Comparison of ENCODE assay signal across 10 cellular contexts in the genomic region with DNA sequence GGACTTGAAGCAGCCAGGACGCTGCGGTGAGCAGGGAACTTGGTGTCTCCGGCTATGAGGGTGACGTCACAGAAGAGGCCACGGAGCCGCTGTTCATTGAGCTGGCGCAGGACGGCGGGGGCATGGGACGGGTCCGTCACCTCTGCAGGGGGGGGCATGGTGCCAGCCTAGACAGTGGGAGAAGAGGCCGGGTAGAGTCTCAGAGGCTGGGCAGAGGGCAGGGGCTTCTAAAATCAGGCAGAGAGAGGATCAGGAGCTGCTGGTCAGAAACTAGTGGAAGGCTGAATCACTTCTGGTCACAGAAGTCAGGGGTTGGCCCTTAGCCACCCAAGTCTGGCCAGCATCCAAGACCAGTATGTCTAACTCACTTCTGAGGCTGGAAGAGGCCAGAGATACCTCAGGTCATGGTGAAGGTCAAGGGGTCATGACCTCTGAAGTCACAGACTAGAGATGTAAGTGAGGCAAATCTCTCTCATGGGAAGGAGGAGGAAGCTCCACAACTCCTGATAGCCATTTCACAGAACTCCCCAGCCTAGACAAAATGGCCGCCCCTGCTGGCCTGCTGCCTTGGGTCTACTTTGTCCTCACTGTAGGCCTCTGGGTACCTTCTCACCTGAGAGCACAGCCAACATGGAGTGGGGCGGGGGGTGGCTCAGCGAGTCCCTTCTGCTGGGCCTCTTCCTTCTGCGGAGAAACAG. TPM values are rescaled to one million over a fixed set of nuclear protein-coding genes. Genes with fewer than 3 reads are reported as not detected.
DNase-seq lines count a peak whose midpoint lies in the region; ATAC-seq and TF ChIP-seq lines count a peak whose summit lies in the region.
"Had no signal": no experiment of that assay in that cellular context is flagged by ENCODE, and none has a peak within 500 bp of the region (broad histone marks: within the 10 kb centered on the region; RNA-seq: fewer than 3 reads in every experiment).

No MANE protein-coding gene starts in this region.

- WGBS in spleen, 5 donors: 67 to 74% (median 72%) methylated on average over 15 to 16 of the region's 16 CpGs

- H3K27ac Mint-ChIP-seq in activated naive CD8-positive, alpha-beta T cell treated with anti-CD3 and anti-CD28 coated beads for 36 hours: peak overlapping the region; percentile 74
- no peak overlapping the region for H3K27ac Mint-ChIP-seq in Calu3 (ENCODE audit: unreplicated experiment)

- intact Hi-C loops in left ventricle myocardium inferior (cut with micrococcal nuclease) (no loop called here), spleen (cut with DNase I; ENCODE audit: low total_unique reads) (no loop called here), Calu3 (cut with micrococcal nuclease; ENCODE audit: unreplicated experiment) (no loop called here)

- no peak for TF ChIP-seq POLR2A in spleen (IDR thresholded peaks at IDR 0.05)

- CTCF ChIA-PET in Calu3 (lab: Charles Lee): no interaction called here

- H3K4me3 Mint-ChIP-seq in activated naive CD8-positive, alpha-beta T cell treated with anti-CD3 and anti-CD28 coated beads for 36 hours: no peak overlapping the region
- H3K4me3 Mint-ChIP-seq in Calu3 (ENCODE audit: low read depth, unreplicated experiment): no peak overlapping the region
- H3K4me3 Mint-ChIP-seq: natural killer cell treated with Interleukin-12 subunit alpha and Interleukin-12 subunit beta and Interleukin-15 and Interleukin-18, amount 100 ng/mL, for 72 hours had no signal

- H3K36me3 Mint-ChIP-seq in activated naive CD8-positive, alpha-beta T cell treated with anti-CD3 and anti-CD28 coated beads for 36 hours: peaks cover 5% of the 10 kb centered on the region
- H3K36me3 Mint-ChIP-seq in Calu3 (ENCODE audit: insufficient read depth, unreplicated experiment): peaks cover 15% of the 10 kb centered on the region
- H3K36me3 Mint-ChIP-seq: natural killer cell treated with Interleukin-12 subunit alpha and Interleukin-12 subunit beta and Interleukin-15 and Interleukin-18, amount 100 ng/mL, for 72 hours had no signal

- ATAC-seq in GM18867 (IDR thresholded peaks at IDR 0.05; ENCODE audit: unreplicated experiment): no peak
- ATAC-seq in HG03025 (IDR thresholded peaks at IDR 0.05; ENCODE audit: low FRiP score, unreplicated experiment): no peak

- DNase-seq in HK-2 (ENCODE audit: unreplicated experiment): peak; percentile 44
- DNase-seq in activated naive CD8-positive, alpha-beta T cell treated with anti-CD3 and anti-CD28 coated beads for 36 hours: no peak
- DNase-seq in left ventricle myocardium inferior: peak; percentile 82
- DNase-seq in spleen: peak; percentile 75
- DNase-seq in Calu3: no peak
- DNase-seq in DMS153 (lab: John Stamatoyannopoulos, UW): no peak
- DNase-seq: NCI-H1930 had no signal

- BruUV-seq in Calu3 (replicated peaks; lab: Mats Ljungman, UMichigan): no TSS peak

- peak overlapping the region; percentile 85 for H3K27ac ChIP-seq in left ventricle myocardium inferior (replicated peaks)
- peak overlapping the region; percentile 35 to 80 (median 68) for H3K27ac ChIP-seq in spleen

- H3K4me1 ChIP-seq in left ventricle myocardium inferior (peaks cover 65% of the 10 kb centered on the region), spleen (peaks cover 12 to 66% (median 43%) of the 10 kb centered on the region in 6 donors)

- TF ChIP-seq CTCF in left ventricle myocardium inferior (IDR thresholded peaks at IDR 0.05; ENCODE audit: borderline replicate concordance): no peak
- TF ChIP-seq CTCF in spleen (IDR thresholded peaks at IDR 0.05 in 8 of 11, conservative IDR thresholded peaks at IDR 0.05 in 3 of 11): no peak
- TF ChIP-seq CTCF in Calu3 (IDR thresholded peaks at IDR 0.05; ENCODE audit: unreplicated experiment): no peak

- H3K9me3 Mint-ChIP-seq in activated naive CD8-positive, alpha-beta T cell treated with anti-CD3 and anti-CD28 coated beads for 36 hours: no peaks in the 10 kb centered on the region
- H3K9me3 Mint-ChIP-seq in Calu3 (ENCODE audit: low read depth, unreplicated experiment): no peaks in the 10 kb centered on the region
- H3K9me3 Mint-ChIP-seq: natural killer cell treated with Interleukin-12 subunit alpha and Interleukin-12 subunit beta and Interleukin-15 and Interleukin-18, amount 100 ng/mL, for 72 hours had no signal

- H3K36me3 ChIP-seq in left ventricle myocardium inferior (peaks cover 43% of the 10 kb centered on the region), spleen (peaks cover 0 to 69% (median 37%) of the 10 kb centered on the region in 6 donors)

- H3K4me1 Mint-ChIP-seq in activated naive CD8-positive, alpha-beta T cell treated with anti-CD3 and anti-CD28 coated beads for 36 hours: peaks cover 24% of the 10 kb centered on the region
- no peaks in the 10 kb centered on the region for H3K4me1 Mint-ChIP-seq in Calu3 (ENCODE audit: low read depth, unreplicated experiment)

- H3K27me3 Mint-ChIP-seq in activated naive CD8-positive, alpha-beta T cell treated with anti-CD3 and anti-CD28 coated beads for 36 hours: no peaks in the 10 kb centered on the region
- H3K27me3 Mint-ChIP-seq in Calu3 (ENCODE audit: unreplicated experiment): no peaks in the 10 kb centered on the region
- H3K27me3 Mint-ChIP-seq: natural killer cell treated with Interleukin-12 subunit alpha and Interleukin-12 subunit beta and Interleukin-15 and Interleukin-18, amount 100 ng/mL, for 72 hours had no signal

- H3K27me3 ChIP-seq in left ventricle myocardium inferior (ENCODE audit: low read depth) (no peaks in the 10 kb centered on the region), spleen (replicated peaks in 1 of 7) (no peaks in the 10 kb centered on the region)

- no peak overlapping the region for H3K4me3 ChIP-seq in left ventricle myocardium inferior
- H3K4me3 ChIP-seq in spleen: no peak overlapping the region

- no peaks in the 10 kb centered on the region for H3K9me3 ChIP-seq in left ventricle myocardium inferior (replicated peaks)
- no peaks in the 10 kb centered on the region for H3K9me3 ChIP-seq in spleen

RNA-seq across cellular contexts. Expression of gene ZBTB4, which starts 12.6 kb away (rescaled TPM):
- total RNA-seq in activated naive CD8-positive, alpha-beta T cell treated with anti-CD3 and anti-CD28 coated beads for 36 hours: 10 to 100 TPM; 16.7 TPM
- 63.4 TPM for total RNA-seq in left ventricle myocardium inferior
- total RNA-seq in spleen: 10 to 100 TPM; 38.7 to 68.8 (median 46.5) TPM
- polyA plus RNA-seq in spleen: 10 to 100 TPM; 10.5 to 23.7 (median 12.3) TPM
- total RNA-seq in Calu3 (2022): 27.2 and 28.1 TPM in 2 replicates

RNA-seq across cellular contexts. Expression of gene SLC35G6, which starts 14.5 kb away (rescaled TPM):
- not detected for total RNA-seq in activated naive CD8-positive, alpha-beta T cell treated with anti-CD3 and anti-CD28 coated beads for 36 hours
- not detected for total RNA-seq in left ventricle myocardium inferior
- not detected for total RNA-seq in spleen
- polyA plus RNA-seq in spleen: under 1 TPM in 1 of 3 donors, not detected in 2; 0.13 TPM
- not detected in 2 replicates for total RNA-seq in Calu3 (2022)
- total RNA-seq: natural killer cell treated with Interleukin-12 subunit alpha and Interleukin-12 subunit beta and Interleukin-15 and Interleukin-18, amount 100 ng/mL, for 72 hours had no signal

RNA-seq across cellular contexts. Expression of gene POLR2A, which starts 17.4 kb away (rescaled TPM):
- total RNA-seq in activated naive CD8-positive, alpha-beta T cell treated with anti-CD3 and anti-CD28 coated beads for 36 hours: 100 to 1,000 TPM; 198 to 200 TPM
- 38.7 TPM for total RNA-seq in left ventricle myocardium inferior
- total RNA-seq in spleen: 100 to 1,000 TPM; 108 to 196 (median 173) TPM
- polyA plus RNA-seq in spleen: 10 to 100 TPM in 1 of 3 donors, 1 to 10 TPM in 2; 8.2 to 26.0 (median 8.8) TPM
- total RNA-seq in Calu3 (2022): 89.0 and 99.3 TPM in 2 replicates

RNA-seq across cellular contexts. Expression of gene CHRNB1, which starts 21.9 kb away (rescaled TPM):
- total RNA-seq in activated naive CD8-positive, alpha-beta T cell treated with anti-CD3 and anti-CD28 coated beads for 36 hours: 10 to 100 TPM; 10.6 to 11.3 TPM
- total RNA-seq in left ventricle myocardium inferior (8.7 TPM), spleen (10 to 100 TPM in 5 of 7 donors, 1 to 10 TPM in 2; 7.3 to 12.9 (median 11.4) TPM), Calu3 (2022) (2.4 and 3.0 TPM in 2 replicates)
- polyA plus RNA-seq in spleen: 10 to 100 TPM in 2 of 3 donors, 1 to 10 TPM in 1; 7.3 to 12.4 (median 11.1) TPM

RNA-seq across cellular contexts. Expression of gene FGF11, which starts 27.5 kb away (rescaled TPM):
- 1 to 10 TPM; 7.6 to 9.2 TPM for total RNA-seq in activated naive CD8-positive, alpha-beta T cell treated with anti-CD3 and anti-CD28 coated beads for 36 hours
- 6.5 TPM for total RNA-seq in left ventricle myocardium inferior
- total RNA-seq in spleen: 1 to 10 TPM; 1.0 to 5.5 (median 3.2) TPM
- polyA plus RNA-seq in spleen: 1 to 10 TPM; 1.5 to 3.5 (median 2.0) TPM
- total RNA-seq in Calu3 (2022): 1.2 and 2.1 TPM in 2 replicates

Comparison
In these comparisons a context has a peak if more than half of its experiments do, and no peak if none do; other contexts are left out.
1. DNase-seq: peak in HK-2 (single experiment), left ventricle myocardium inferior (single experiment) and spleen (single experiment); none in activated naive CD8-positive, alpha-beta T cell treated with anti-CD3 and anti-CD28 coated beads for 36 hours (single experiment), Calu3 (single experiment) and DMS153 (single experiment).